ENCODE assay signal across 8 cellular contexts in genomic region chr11:9314291-9315077, GRCh38. TPM values are rescaled to one million over a fixed set of nuclear protein-coding genes. Genes with fewer than 3 reads are reported as not detected.
DNase-seq lines count a peak whose midpoint lies in the region; ATAC-seq and TF ChIP-seq lines count a peak whose summit lies in the region.

TSS of gene TMEM41B (minus strand) at chr11:9314593. CDS start at chr11:9314441, 152 bp downstream.

- no peaks in the 10 kb centered on the region for H3K36me3 ChIP-seq in GM06990 (ENCODE audit: control insufficient read depth, insufficient read depth, low read length)
- no peaks in the 10 kb centered on the region for H3K36me3 ChIP-seq in osteoblast (ENCODE audit: insufficient read depth, low read length)
- H3K36me3 ChIP-seq in thoracic aorta, result no peaks in the 10 kb centered on the region

- TF ChIP-seq CTCF in GM06990 (IDR thresholded peaks at IDR 0.05; ENCODE audit: insufficient read depth, low read length, poor library complexity, severe bottlenecking), result no peak
- no peak for TF ChIP-seq CTCF in osteoblast (IDR thresholded peaks at IDR 0.05; ENCODE audit: extremely low read depth, low read depth, low read length)
- no peak for TF ChIP-seq CTCF in thoracic aorta (IDR thresholded peaks at IDR 0.05)

- peak; percentile 100 for DNase-seq in GM06990 (ENCODE audit: extremely low read depth, insufficient read length)
- DNase-seq in NCI-H1092 (lab: John Stamatoyannopoulos, UW), result peak; percentile 98
- DNase-seq in activated naive CD4-positive, alpha-beta T cell treated with anti-CD3 and anti-CD28 coated beads, Interleukin-2, amount 50 U/mL, for 72 hours (ENCODE audit: low spot score in 2 of 2), result peak; percentile 100
- DNase-seq in glomerular visceral epithelial cell (ENCODE audit: extremely low spot score), result peak; percentile 99
- DNase-seq in osteoblast (ENCODE audit: insufficient read length, low spot score, missing footprints), result peak; percentile 99
- peak; percentile 91 for DNase-seq in thoracic aorta (ENCODE audit: low spot score)

- ATAC-seq in HG02588 (IDR thresholded peaks at IDR 0.05; ENCODE audit: unreplicated experiment), result peak; percentile 97
- ATAC-seq in SK-N-SH treated with all-trans-retinoic acid at 6 μM for 48 hours, result peak; percentile 98
- ATAC-seq in activated naive CD4-positive, alpha-beta T cell treated with anti-CD3 and anti-CD28 coated beads, Interleukin-2, amount 50 U/mL, for 72 hours, result peak; percentile 93 to 98
- ATAC-seq in thoracic aorta (ENCODE audit: insufficient number of reproducible peaks, low FRiP score, low read depth), result peak; percentile 96

- H3K4me3 ChIP-seq in GM06990 (replicated peaks; ENCODE audit: low read depth, low read length), result peak within 1 kb of the TSS; percentile 94
- H3K4me3 ChIP-seq in osteoblast (ENCODE audit: insufficient read depth, low read length), result peak within 1 kb of the TSS; percentile 100
- peak within 1 kb of the TSS; percentile 97 for H3K4me3 ChIP-seq in thoracic aorta

- peak within 1 kb of the TSS; percentile 95 for H2AFZ ChIP-seq in osteoblast (ENCODE audit: low read length)

- no peaks in the 10 kb centered on the region for H3K27me3 ChIP-seq in GM06990 (replicated peaks; ENCODE audit: control insufficient read depth, insufficient read depth, low read length)
- no peaks in the 10 kb centered on the region for H3K27me3 ChIP-seq in osteoblast (ENCODE audit: insufficient read depth, low read length)
- H3K27me3 ChIP-seq in thoracic aorta (replicated peaks; ENCODE audit: insufficient read depth), result no peaks in the 10 kb centered on the region

- H3K9me3 Mint-ChIP-seq in activated naive CD4-positive, alpha-beta T cell treated with anti-CD3 and anti-CD28 coated beads, Interleukin-2, amount 50 U/mL, for 72 hours, result no peaks in the 10 kb centered on the region

- peaks cover 10 to 23% of the 10 kb centered on the region in 2 donors for H3K36me3 Mint-ChIP-seq in activated naive CD4-positive, alpha-beta T cell treated with anti-CD3 and anti-CD28 coated beads, Interleukin-2, amount 50 U/mL, for 72 hours

- peak within 1 kb of the TSS; percentile 99 for H3K4me2 ChIP-seq in osteoblast (ENCODE audit: insufficient read depth, low read length)

- H3K9me3 ChIP-seq in osteoblast (ENCODE audit: low read depth, low read length) (no peaks in the 10 kb centered on the region), thoracic aorta (no peaks in the 10 kb centered on the region)

- H3K27ac ChIP-seq in osteoblast (ENCODE audit: low read depth, low read length) (peak within 1 kb of the TSS; percentile 92), thoracic aorta (peak within 1 kb of the TSS; percentile 72 to 80)

- peak within 1 kb of the TSS; percentile 99 to 100 for H3K27ac Mint-ChIP-seq in activated naive CD4-positive, alpha-beta T cell treated with anti-CD3 and anti-CD28 coated beads, Interleukin-2, amount 50 U/mL, for 72 hours

- H3K79me2 ChIP-seq in osteoblast (ENCODE audit: insufficient read depth, low read length), result peaks cover 44% of the 10 kb centered on the region

- peaks cover 9% of the 10 kb centered on the region for H3K4me1 ChIP-seq in osteoblast (ENCODE audit: insufficient read depth, low read length)
- peaks cover 10 to 15% of the 10 kb centered on the region in 2 donors for H3K4me1 ChIP-seq in thoracic aorta (ENCODE audit: control insufficient read depth in 1 of 2, low read depth in 2 of 2)

- peaks cover 20% of the 10 kb centered on the region for H4K20me1 ChIP-seq in osteoblast (ENCODE audit: insufficient read depth, low read length)

TF ChIP-seq in SK-N-SH treated with all-trans-retinoic acid at 6 μM for 48 hours, 23 proteins besides CTCF, POLR2A, EP300 and RAD21:
- no peak for TF ChIP-seq RARB (CRISPR knock-in tag; IDR thresholded peaks at IDR 0.05)

RNA-seq across cellular contexts. Expression of gene TMEM41B, which starts in this region (rescaled TPM):
- total RNA-seq in activated naive CD4-positive, alpha-beta T cell treated with anti-CD3 and anti-CD28 coated beads, Interleukin-2, amount 50 U/mL, for 72 hours, result 10 to 100 TPM; 30.5 to 41.1 TPM
- total RNA-seq in osteoblast (56.0 and 56.1 TPM in 2 replicates), thoracic aorta (10 to 100 TPM; 19.1 to 34.8 TPM)

Comparison
In these comparisons a context has a peak if more than half of its experiments do, and no peak if none do; other contexts are left out.
1. Peak in every context shown above with its lines: DNase-seq, ATAC-seq, H3K4me3 ChIP-seq and H3K27ac ChIP-seq.